19 cellular contexts compared by ENCODE assay signal in the genomic region with DNA sequence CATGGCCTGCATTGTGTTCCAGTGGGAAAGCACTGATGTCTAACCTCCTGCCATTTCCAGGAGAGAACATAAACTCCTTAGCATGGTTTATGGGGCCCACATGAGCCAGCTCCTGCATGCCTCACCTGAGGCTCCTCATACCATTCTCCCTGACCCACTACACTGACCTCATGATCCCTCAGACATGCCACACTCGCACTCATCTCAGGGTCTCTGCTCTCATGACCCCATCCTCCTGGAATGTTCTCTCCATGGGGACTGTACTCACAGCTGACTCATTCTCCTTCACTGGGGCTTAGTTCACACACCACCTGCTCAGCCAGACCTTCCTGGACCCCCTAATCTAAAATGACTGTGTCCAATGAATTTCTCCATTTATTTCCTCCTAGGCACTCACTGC. TPM values are rescaled to one million over a fixed set of nuclear protein-coding genes. Genes with fewer than 3 reads are reported as not detected.
DNase-seq lines count a peak whose midpoint lies in the region; ATAC-seq and TF ChIP-seq lines count a peak whose summit lies in the region.
"Had no signal": no experiment of that assay in that cellular context is flagged by ENCODE, and none has a peak within 500 bp of the region (broad histone marks: within the 10 kb centered on the region; RNA-seq: fewer than 3 reads in every experiment).

No MANE protein-coding gene starts in this region.

- DNase-seq in SK-N-SH = no peak
- DNase-seq in SW 1271 (lab: John Stamatoyannopoulos, UW) = peak; percentile 14 to 27
- peak; percentile 27 for DNase-seq in hepatic stellate cell (ENCODE audit: low spot score)
- no peak for DNase-seq in gastrocnemius medialis
- DNase-seq in middle frontal gyrus (ENCODE audit: extremely low spot score, low spot score) = no peak
- DNase-seq in activated CD8-positive, alpha-beta memory T cell treated with anti-CD3 and anti-CD28 coated beads, Interleukin-2, amount 50 U/mL, for 4 hours = no peak
- DNase-seq in GM10248 (ENCODE audit: extremely low spot score) = no peak
- DNase-seq: 8988T; activated naive CD4-positive, alpha-beta T cell treated with anti-CD3 and anti-CD28 coated beads, Interleukin-2, amount 50 U/mL, for 16 hours; CD4-positive, CD25-positive, alpha-beta regulatory T cell; effector memory CD4-positive, alpha-beta T cell; GDM1; naive B cell; NCI-H187 treated with DMSO at 0.1 percent for 48 hours; NCI-H524; substantia nigra had no signal

- no peaks in the 10 kb centered on the region for H4K20me1 ChIP-seq in SK-N-SH (ENCODE audit: insufficient read depth)

- H3K9me3 ChIP-seq in SK-N-SH (no peaks in the 10 kb centered on the region), gastrocnemius medialis (no peaks in the 10 kb centered on the region)

- no peak overlapping the region for H3K27ac ChIP-seq in SK-N-SH (ENCODE audit: low read depth in 2 of 2, low read length in 1 of 2)
- H3K27ac ChIP-seq in gastrocnemius medialis = peak overlapping the region in 3 of 4 donors; percentile 89 to 97 (median 93)
- H3K27ac ChIP-seq: HL-60, RWPE1 had no signal

- no peaks in the 10 kb centered on the region for H3K79me2 ChIP-seq in SK-N-SH (ENCODE audit: insufficient read depth)

- no peaks in the 10 kb centered on the region for H3K36me3 ChIP-seq in SK-N-SH (replicated peaks in 1 of 2; ENCODE audit: control insufficient read depth in 1 of 2, insufficient read depth in 2 of 2, low read length in 1 of 2)
- H3K36me3 ChIP-seq in gastrocnemius medialis = no peaks in the 10 kb centered on the region

- TF ChIP-seq RAD21 in SK-N-SH (IDR thresholded peaks at IDR 0.05; ENCODE audit: low read length) = no peak

- H3K4me3 ChIP-seq in SK-N-SH (ENCODE audit: low read depth in 2 of 2, low read length in 1 of 2) = no peak overlapping the region
- H3K4me3 ChIP-seq in gastrocnemius medialis = no peak overlapping the region

- CTCF ChIA-PET in SK-N-SH (lab: Yijun Ruan, JAX) (interaction anchor here (0.7 to 1.6 kb wide), 3 partner anchors 55 to 125 kb away, joined by 3 to 8 read pairs (median 3); no protein-coding TSS in a partner anchor), GM10248 (lab: Yijun Ruan, JAX) (interaction anchor here (0.9 kb wide), 1 partner anchor 10 kb away, joined by 3 read pairs; no protein-coding TSS in a partner anchor)

- POLR2A ChIA-PET in SK-N-SH (lab: Yijun Ruan, JAX) (no interaction called here), GM10248 (lab: Yijun Ruan, JAX) (no interaction called here)

- TF ChIP-seq CTCF in SK-N-SH (IDR thresholded peaks at IDR 0.05) = no peak
- no peak for TF ChIP-seq CTCF in gastrocnemius medialis (IDR thresholded peaks at IDR 0.05 in 4 of 5, conservative IDR thresholded peaks at IDR 0.05 in 1 of 5)
- no peak for TF ChIP-seq CTCF in GM10248 (IDR thresholded peaks at IDR 0.05; ENCODE audit: control extremely low read depth, extremely low read depth, low read depth, missing control alignments)

- H3K4me2 ChIP-seq in SK-N-SH = no peak overlapping the region

- H3F3A ChIP-seq in SK-N-SH (replicated peaks; ENCODE audit: insufficient read depth) = peaks cover 9% of the 10 kb centered on the region

- no peak for TF ChIP-seq POLR2A in gastrocnemius medialis (IDR thresholded peaks at IDR 0.05)

- 31% methylated on average over 1 of the region's 1 CpG for WGBS in SK-N-SH (ENCODE audit: low lambda C conversion rate)

- no peak for TF ChIP-seq EP300 in SK-N-SH (IDR thresholded peaks at IDR 0.05; ENCODE audit: borderline replicate concordance in 1 of 2, low read depth in 1 of 2, low read length in 1 of 2)

- in situ Hi-C loops in gastrocnemius medialis (cut with MboI; ENCODE audit: low sequenced_read_pairs in 4 of 4) = no loop called here

- H3K9me2 ChIP-seq in SK-N-SH = no peaks in the 10 kb centered on the region

- H2AFZ ChIP-seq in SK-N-SH (ENCODE audit: low read depth) = no peak overlapping the region

- intact Hi-C loops in gastrocnemius medialis (cut with DNase I; ENCODE audit: low total_unique reads) = no loop called here

- no peak overlapping the region for H3K9ac ChIP-seq in SK-N-SH

- H3K4me1 ChIP-seq in SK-N-SH (ENCODE audit: control insufficient read depth in 1 of 2, insufficient read depth in 2 of 2, low read depth in 1 of 2, low read length in 1 of 2) = peaks cover 4 to 37% of the 10 kb centered on the region in 2 experiments
- peaks cover 10 to 15% of the 10 kb centered on the region in 2 donors for H3K4me1 ChIP-seq in gastrocnemius medialis

- H3K27me3 ChIP-seq in SK-N-SH (ENCODE audit: insufficient read depth) = no peaks in the 10 kb centered on the region
- no peaks in the 10 kb centered on the region for H3K27me3 ChIP-seq in gastrocnemius medialis

- no peak for ATAC-seq in SK-N-SH treated with all-trans-retinoic acid at 6 μM for 48 hours
- ATAC-seq in gastrocnemius medialis = no peak

TF ChIP-seq in SK-N-SH, 30 proteins besides CTCF, POLR2A, EP300 and RAD21:
- peak; percentile 39; the same call in 1 of the 2 replicates for TF ChIP-seq FOSL2 (IDR thresholded peaks at IDR 0.05; ENCODE audit: borderline replicate concordance, low read depth)
- TF ChIP-seq, protein P1, sequence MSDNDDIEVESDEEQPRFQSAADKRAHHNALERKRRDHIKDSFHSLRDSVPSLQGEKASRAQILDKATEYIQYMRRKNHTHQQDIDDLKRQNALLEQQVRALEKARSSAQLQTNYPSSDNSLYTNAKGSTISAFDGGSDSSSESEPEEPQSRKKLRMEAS (IDR thresholded peaks at IDR 0.05; ENCODE audit: low read depth) = no peak
- TF ChIP-seq JUND (IDR thresholded peaks at IDR 0.05) = no peak

TF ChIP-seq in SK-N-SH treated with all-trans-retinoic acid at 6 μM for 48 hours, 23 proteins besides CTCF, POLR2A, EP300 and RAD21:
- no peak for TF ChIP-seq CSDC2 (CRISPR knock-in tag; IDR thresholded peaks at IDR 0.05)
- TF ChIP-seq, protein P2, sequence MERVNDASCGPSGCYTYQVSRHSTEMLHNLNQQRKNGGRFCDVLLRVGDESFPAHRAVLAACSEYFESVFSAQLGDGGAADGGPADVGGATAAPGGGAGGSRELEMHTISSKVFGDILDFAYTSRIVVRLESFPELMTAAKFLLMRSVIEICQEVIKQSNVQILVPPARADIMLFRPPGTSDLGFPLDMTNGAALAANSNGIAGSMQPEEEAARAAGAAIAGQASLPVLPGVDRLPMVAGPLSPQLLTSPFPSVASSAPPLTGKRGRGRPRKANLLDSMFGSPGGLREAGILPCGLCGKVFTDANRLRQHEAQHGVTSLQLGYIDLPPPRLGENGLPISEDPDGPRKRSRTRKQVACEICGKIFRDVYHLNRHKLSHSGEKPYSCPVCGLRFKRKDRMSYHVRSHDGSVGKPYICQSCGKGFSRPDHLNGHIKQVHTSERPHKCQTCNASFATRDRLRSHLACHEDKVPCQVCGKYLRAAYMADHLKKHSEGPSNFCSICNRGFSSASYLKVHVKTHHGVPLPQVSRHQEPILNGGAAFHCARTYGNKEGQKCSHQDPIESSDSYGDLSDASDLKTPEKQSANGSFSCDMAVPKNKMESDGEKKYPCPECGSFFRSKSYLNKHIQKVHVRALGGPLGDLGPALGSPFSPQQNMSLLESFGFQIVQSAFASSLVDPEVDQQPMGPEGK (CRISPR knock-in tag; IDR thresholded peaks at IDR 0.05; ENCODE audit: borderline replicate concordance) = no peak

RNA-seq across cellular contexts. Expression of a gene that starts 4.0 kb away (rescaled TPM):
- 23.6 and 26.5 TPM in 2 replicates for polyA plus RNA-seq in SK-N-SH (2012; rRNA removed)
- polyA plus RNA-seq in SK-N-SH (2012; cell fraction: cytosol; rRNA removed) = 19.2 and 20.3 TPM in 2 replicates
- polyA plus RNA-seq in SK-N-SH (2012; cell fraction: nucleus; rRNA removed) = 34.5 and 40.1 TPM in 2 replicates
- total RNA-seq in gastrocnemius medialis = 100 to 1,000 TPM in 3 of 4 donors, 10 to 100 TPM in 1; 96.0 to 581 (median 167) TPM

Comparison
In these comparisons a context has a peak if more than half of its experiments do, and no peak if none do; other contexts are left out.
1. DNase-seq: peak in SW 1271 (2 of 2) and hepatic stellate cell (single experiment); none in SK-N-SH (single experiment), gastrocnemius medialis (0 of 2), middle frontal gyrus (single experiment), activated CD8-positive, alpha-beta memory T cell treated with anti-CD3 and anti-CD28 coated beads, Interleukin-2, amount 50 U/mL, for 4 hours (single experiment) and GM10248 (single experiment).
2. H3K27ac ChIP-seq: peak in gastrocnemius medialis (3 of 4); none in SK-N-SH (0 of 2).